13 cellular contexts compared by ENCODE assay signal in genomic region chr17:20924306-20924705, GRCh38.
"Had no signal": no experiment of that assay in that cellular context is flagged by ENCODE, and none has a peak within 500 bp of the region (broad histone marks: within the 10 kb centered on the region; RNA-seq: fewer than 3 reads in every experiment).

No MANE protein-coding gene starts in this region.

- H3K4me1 ChIP-seq: body of pancreas, left lung, right lobe of liver had no signal

- H3K36me3 ChIP-seq: left lung, neutrophil, right lobe of liver, upper lobe of left lung had no signal

- H3K27me3 ChIP-seq: body of pancreas, left lung, right lobe of liver, upper lobe of left lung had no signal

- H3K27ac ChIP-seq: body of pancreas, left lung, neutrophil, right lobe of liver had no signal

- H3K9me3 ChIP-seq: body of pancreas, left lung, neutrophil, right lobe of liver, upper lobe of left lung had no signal

- ATAC-seq: body of pancreas, left lung, right lobe of liver, T-helper 17 cell, WTC11 had no signal

- H3K4me1 Mint-ChIP-seq: central memory CD8-positive, alpha-beta T cell; T-helper 17 cell had no signal

- H3K4me3 Mint-ChIP-seq: central memory CD8-positive, alpha-beta T cell; dendritic cell treated with granulocyte-macrophage colony-stimulating factor and Interleukin-4, amounts not matched to agents 40 ng/mL and 50 ng/mL, for 4 days; T-helper 17 cell; WTC11 had no signal

- DNase-seq: activated CD4-positive, alpha-beta T cell treated with anti-CD3 and anti-CD28 coated beads, Interleukin-2, amount 50 U/mL, for 1 hour; activated naive CD4-positive, alpha-beta T cell treated with anti-CD3 and anti-CD28 coated beads, Interleukin-2, amount 50 U/mL, for 16 hours; body of pancreas; left lung; right lobe of liver; stimulated activated naive CD4-positive, alpha-beta T cell treated with Interleukin-2 at 50 U/mL for 16 hours; T-helper 17 cell; upper lobe of left lung had no signal

- H3K9me3 Mint-ChIP-seq: activated T-helper 2 cell treated with anti-CD3 and anti-CD28 coated beads, Interferon-gamma antibody, Interleukin-2, Interleukin-4, amounts not matched to agents 10 μg/mL and 5 μg/mL and 100 μg/mL, durations not matched to agents 14 hours and 24 hours and 36 hours; central memory CD8-positive, alpha-beta T cell; dendritic cell treated with granulocyte-macrophage colony-stimulating factor and Interleukin-4, amounts not matched to agents 40 ng/mL and 50 ng/mL, for 4 days; WTC11 had no signal

- H3K4me3 ChIP-seq: body of pancreas, left lung, right lobe of liver, upper lobe of left lung had no signal

- H3K27ac Mint-ChIP-seq: activated T-helper 2 cell treated with anti-CD3 and anti-CD28 coated beads, Interferon-gamma antibody, Interleukin-2, Interleukin-4, amounts not matched to agents 10 μg/mL and 5 μg/mL and 100 μg/mL, durations not matched to agents 14 hours and 24 hours and 36 hours; dendritic cell treated with granulocyte-macrophage colony-stimulating factor and Interleukin-4, amounts not matched to agents 40 ng/mL and 50 ng/mL, for 4 days; T-helper 17 cell; WTC11 had no signal

- H3K36me3 Mint-ChIP-seq: WTC11 had no signal
